In genomic region chr15:67280217-67280616, GRCh38 we compare ENCODE assay signal across 21 cellular contexts.
"Had no signal": no experiment of that assay in that cellular context is flagged by ENCODE, and none has a peak within 500 bp of the region (broad histone marks: within the 10 kb centered on the region; RNA-seq: fewer than 3 reads in every experiment).

No MANE protein-coding gene starts in this region.

- ATAC-seq: HepG2, K562 had no signal

- H3K27me3 ChIP-seq: SJSA1 had no signal

- DNase-seq: Kasumi-1, MM.1S, NCI-H1092 treated with DMSO at 0.1 percent for 48 hours, NCI-H1436, NCI-H187, NCI-H2029, NCI-H2081 treated with DMSO at 0.1 percent for 48 hours, NCI-H2171 treated with DMSO at 0.1 percent for 48 hours, NCI-H345, NCI-H446 treated with DMSO at 0.1 percent for 48 hours, NCI-H510A treated with DMSO at 0.1 percent for 48 hours, NCI-H526, Right ventricle myocardium superior, RPMI8226, SIG-M5 had no signal

- H3K4me3 ChIP-seq: K562, SJSA1, SK-N-MC had no signal

- H3K4me3 Mint-ChIP-seq: IgD-negative memory B cell had no signal

- H3K36me3 ChIP-seq: SJSA1 had no signal

- H3K27ac Mint-ChIP-seq: IgD-negative memory B cell had no signal

- H3K4me2 ChIP-seq: KMS-11 had no signal

- H3K27ac ChIP-seq: KMS-11, SJSA1, SK-N-MC had no signal

- H3K4me1 ChIP-seq: SJSA1 had no signal
